1 cellular context compared by ENCODE assay signal in the genomic region with DNA sequence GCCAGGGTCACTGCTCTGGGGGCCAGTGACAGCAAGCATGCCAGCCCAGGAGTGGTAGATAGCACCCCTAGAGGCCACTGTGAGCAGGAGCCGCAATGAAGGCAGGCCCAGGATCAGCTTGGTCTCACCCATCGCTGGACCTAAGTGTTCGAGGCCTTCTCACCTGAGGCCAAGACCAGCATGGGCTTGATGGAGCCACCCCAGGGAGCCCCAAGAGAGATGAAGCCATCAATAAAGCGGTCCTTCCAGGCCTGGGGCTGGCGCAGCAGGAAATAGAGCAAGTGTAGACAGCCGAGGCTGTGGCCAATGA.
TF ChIP-seq lines count a peak whose summit lies in the region.

No MANE protein-coding gene starts in this region.

TF ChIP-seq in H1, 55 proteins besides CTCF, POLR2A, EP300 and RAD21:
- TF ChIP-seq TBP (IDR thresholded peaks at IDR 0.05; ENCODE audit: low read depth, low read length) = peak; percentile 22; the same call in 1 of the 2 replicates
- TF ChIP-seq, protein P1, sequence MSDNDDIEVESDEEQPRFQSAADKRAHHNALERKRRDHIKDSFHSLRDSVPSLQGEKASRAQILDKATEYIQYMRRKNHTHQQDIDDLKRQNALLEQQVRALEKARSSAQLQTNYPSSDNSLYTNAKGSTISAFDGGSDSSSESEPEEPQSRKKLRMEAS (IDR thresholded peaks at IDR 0.05) = peak; percentile 58; the same call in 1 of the 2 replicates
- TF ChIP-seq SIN3A (conservative IDR thresholded peaks at IDR 0.05 in 1 of 2, IDR thresholded peaks at IDR 0.05 in 1 of 2; ENCODE audit: low read depth in 1 of 2, low read length in 2 of 2) = peak; percentile 73 to 85; a peak in 2 of 4 replicates
- no peak for TF ChIP-seq EGR1 (IDR thresholded peaks at IDR 0.05; ENCODE audit: borderline replicate concordance, low read depth, low read length)
- TF ChIP-seq MAFK (IDR thresholded peaks at IDR 0.05; ENCODE audit: low read depth, low read length) = no peak
- TF ChIP-seq POLR2AphosphoS5 (IDR thresholded peaks at IDR 0.05; ENCODE audit: low read depth, low read length) = peak; percentile 40; the same call in 1 of the 2 replicates
